ENCODE assay signal across 8 cellular contexts in the genomic region with DNA sequence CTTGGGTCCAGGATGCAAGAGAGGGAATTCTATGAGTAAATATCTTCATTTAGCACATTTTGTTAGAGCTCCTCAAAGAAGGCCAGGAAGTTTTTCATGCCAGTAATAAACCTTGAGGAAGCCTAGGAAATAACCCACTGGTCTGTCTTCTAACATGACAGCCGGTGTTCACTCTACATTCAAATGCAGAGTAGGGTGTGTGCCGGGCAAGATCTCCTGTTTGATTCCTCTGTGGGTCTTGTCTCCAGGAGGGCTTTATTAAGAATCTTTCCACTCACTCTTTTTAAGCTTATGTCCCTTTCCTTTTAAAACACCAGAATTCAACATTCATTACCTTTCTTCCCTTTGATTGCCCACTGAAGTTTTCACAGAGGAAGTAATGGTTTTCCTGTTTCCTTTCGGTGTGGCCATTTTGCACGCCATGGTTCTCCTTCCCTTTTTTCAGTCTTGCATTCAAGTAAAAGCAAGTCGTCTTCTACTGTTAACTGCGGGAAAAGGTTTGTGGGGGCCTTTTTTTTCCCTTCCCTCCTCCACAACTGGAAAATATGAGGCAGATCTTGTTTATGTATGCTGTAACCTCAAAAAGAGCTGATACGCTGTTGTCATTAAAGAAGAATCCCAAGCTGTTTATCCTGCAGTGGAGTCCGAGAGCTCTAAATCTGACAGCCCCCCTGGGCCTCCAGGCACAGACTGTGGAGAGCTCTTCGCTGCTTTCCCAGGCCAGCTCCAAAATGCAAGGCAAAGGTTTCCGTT. TPM values are rescaled to one million over a fixed set of nuclear protein-coding genes. Genes with fewer than 3 reads are reported as not detected.
DNase-seq lines count a peak whose midpoint lies in the region; ATAC-seq and TF ChIP-seq lines count a peak whose summit lies in the region.

No MANE protein-coding gene starts in this region.

- H3K27me3 ChIP-seq in fibroblast of lung (ENCODE audit: control insufficient read depth, insufficient read depth, low read length) (no peaks in the 10 kb centered on the region), osteoblast (ENCODE audit: insufficient read depth, low read length) (no peaks in the 10 kb centered on the region)

- peak; percentile 63 for DNase-seq in AG10803 (ENCODE audit: low read depth)
- DNase-seq in T-helper 2 cell treated with Interferon-gamma antibody and Interleukin-4, amounts not matched to agents 5 μg/mL and 100 μg/mL, for 36 hours (ENCODE audit: low spot score): peak; percentile 48
- DNase-seq in fibroblast of lung (ENCODE audit: low read depth in 2 of 2): peak; percentile 84 to 91
- DNase-seq in osteoblast (ENCODE audit: insufficient read length, low spot score, missing footprints): peak; percentile 68
- DNase-seq in germinal center (ENCODE audit: low spot score): no peak
- DNase-seq in GM03348 (ENCODE audit: low spot score): no peak
- no peak for DNase-seq in HuH-7 (ENCODE audit: low spot score)

- H3K4me2 ChIP-seq in fibroblast of lung (ENCODE audit: extremely low read depth, insufficient read depth, low read length) (peak overlapping the region; percentile 59), osteoblast (ENCODE audit: insufficient read depth, low read length) (peak overlapping the region; percentile 59)

- peaks cover 69% of the 10 kb centered on the region for H3K4me1 Mint-ChIP-seq in T-helper 2 cell treated with Interferon-gamma antibody and Interleukin-4, amounts not matched to agents 5 μg/mL and 100 μg/mL, for 36 hours (ENCODE audit: low read depth)

- H3K36me3 ChIP-seq in fibroblast of lung (ENCODE audit: control insufficient read depth, insufficient read depth, low read length) (no peaks in the 10 kb centered on the region), osteoblast (ENCODE audit: insufficient read depth, low read length) (no peaks in the 10 kb centered on the region)

- peak overlapping the region; percentile 87 for H3K27ac Mint-ChIP-seq in T-helper 2 cell treated with Interferon-gamma antibody and Interleukin-4, amounts not matched to agents 5 μg/mL and 100 μg/mL, for 36 hours

- TF ChIP-seq CTCF in AG10803 (conservative IDR thresholded peaks at IDR 0.05; ENCODE audit: low read length) (no peak), fibroblast of lung (conservative IDR thresholded peaks at IDR 0.05 in 1 of 2, IDR thresholded peaks at IDR 0.05 in 1 of 2; ENCODE audit: low read depth in 1 of 2, low read length in 2 of 2) (no peak), osteoblast (IDR thresholded peaks at IDR 0.05; ENCODE audit: extremely low read depth, low read depth, low read length) (no peak)

- H3K4me3 Mint-ChIP-seq in T-helper 2 cell treated with Interferon-gamma antibody and Interleukin-4, amounts not matched to agents 5 μg/mL and 100 μg/mL, for 36 hours: peak overlapping the region; percentile 72

- H3K9me3 ChIP-seq in fibroblast of lung (ENCODE audit: control insufficient read depth, insufficient read depth, low read depth, low read length) (no peaks in the 10 kb centered on the region), osteoblast (ENCODE audit: low read depth, low read length) (no peaks in the 10 kb centered on the region)

- H3K4me3 ChIP-seq in AG10803 (ENCODE audit: low read length): no peak overlapping the region
- H3K4me3 ChIP-seq in fibroblast of lung (replicated peaks in 1 of 4; ENCODE audit: control extremely low read depth in 1 of 4, insufficient read depth in 1 of 4, low read depth in 3 of 4, low read length in 4 of 4): peak overlapping the region in 3 of 4 experiments; percentile 1 to 20 (median 5)
- H3K4me3 ChIP-seq in osteoblast (ENCODE audit: insufficient read depth, low read length): peak overlapping the region; percentile 0

- no peaks in the 10 kb centered on the region for H3K27me3 Mint-ChIP-seq in T-helper 2 cell treated with Interferon-gamma antibody and Interleukin-4, amounts not matched to agents 5 μg/mL and 100 μg/mL, for 36 hours (ENCODE audit: low read depth)

- no peaks in the 10 kb centered on the region for H4K20me1 ChIP-seq in fibroblast of lung (ENCODE audit: control insufficient read depth, extremely low read depth, insufficient read depth, low read length)
- no peaks in the 10 kb centered on the region for H4K20me1 ChIP-seq in osteoblast (ENCODE audit: insufficient read depth, low read length)

- peaks cover 3% of the 10 kb centered on the region for H3K9me3 Mint-ChIP-seq in T-helper 2 cell treated with Interferon-gamma antibody and Interleukin-4, amounts not matched to agents 5 μg/mL and 100 μg/mL, for 36 hours

- H2AFZ ChIP-seq in fibroblast of lung (ENCODE audit: low read length) (peak overlapping the region; percentile 38), osteoblast (ENCODE audit: low read length) (peak overlapping the region; percentile 48)

- H3K79me2 ChIP-seq in fibroblast of lung (ENCODE audit: control insufficient read depth, insufficient read depth, low read length) (no peaks in the 10 kb centered on the region), osteoblast (ENCODE audit: insufficient read depth, low read length) (no peaks in the 10 kb centered on the region)

- peaks cover 26% of the 10 kb centered on the region for H3K36me3 Mint-ChIP-seq in T-helper 2 cell treated with Interferon-gamma antibody and Interleukin-4, amounts not matched to agents 5 μg/mL and 100 μg/mL, for 36 hours (ENCODE audit: low read depth)

- peak overlapping the region; percentile 51 for H3K9ac ChIP-seq in fibroblast of lung (ENCODE audit: insufficient read depth, low read length)

- H3K27ac ChIP-seq in fibroblast of lung (ENCODE audit: insufficient read depth, low read length): peak overlapping the region; percentile 89
- peak overlapping the region; percentile 61 for H3K27ac ChIP-seq in osteoblast (ENCODE audit: low read depth, low read length)

- peak; percentile 58 for ATAC-seq in GM21529 (IDR thresholded peaks at IDR 0.05; ENCODE audit: unreplicated experiment)

- H3K4me1 ChIP-seq in fibroblast of lung (ENCODE audit: control insufficient read depth, extremely low read depth, insufficient read depth, low read length) (peaks cover 16% of the 10 kb centered on the region), osteoblast (ENCODE audit: insufficient read depth, low read length) (peaks cover 42% of the 10 kb centered on the region)

RNA-seq across cellular contexts. Expression of gene FILIP1L, which starts 40.6 kb away (rescaled TPM):
- total RNA-seq in fibroblast of lung (71.4 and 92.8 TPM in 2 replicates), osteoblast (5.8 and 5.9 TPM in 2 replicates)
- 64.5 and 126 TPM in 2 replicates for polyA plus RNA-seq in fibroblast of lung
- 48.9 and 97.7 TPM in 2 replicates for polyA plus RNA-seq in fibroblast of lung (2012)
- polyA minus RNA-seq in fibroblast of lung (ENCODE audit: low replicate concordance): 23.0 and 39.7 TPM in 2 replicates

Comparison
In these comparisons a context has a peak if more than half of its experiments do, and no peak if none do; other contexts are left out.
1. DNase-seq: peak in AG10803 (single experiment), T-helper 2 cell treated with Interferon-gamma antibody and Interleukin-4, amounts not matched to agents 5 μg/mL and 100 μg/mL, for 36 hours (single experiment), fibroblast of lung (2 of 2) and osteoblast (single experiment); none in germinal center (single experiment), GM03348 (single experiment) and HuH-7 (single experiment).
2. RNA of gene FILIP1L, which starts 40.6 kb away (total RNA-seq): 71.4 to 92.8 TPM in fibroblast of lung; 5.8 to 5.9 TPM in osteoblast; every median in the first group is over 10 times any median in the second.